In the genomic region with DNA sequence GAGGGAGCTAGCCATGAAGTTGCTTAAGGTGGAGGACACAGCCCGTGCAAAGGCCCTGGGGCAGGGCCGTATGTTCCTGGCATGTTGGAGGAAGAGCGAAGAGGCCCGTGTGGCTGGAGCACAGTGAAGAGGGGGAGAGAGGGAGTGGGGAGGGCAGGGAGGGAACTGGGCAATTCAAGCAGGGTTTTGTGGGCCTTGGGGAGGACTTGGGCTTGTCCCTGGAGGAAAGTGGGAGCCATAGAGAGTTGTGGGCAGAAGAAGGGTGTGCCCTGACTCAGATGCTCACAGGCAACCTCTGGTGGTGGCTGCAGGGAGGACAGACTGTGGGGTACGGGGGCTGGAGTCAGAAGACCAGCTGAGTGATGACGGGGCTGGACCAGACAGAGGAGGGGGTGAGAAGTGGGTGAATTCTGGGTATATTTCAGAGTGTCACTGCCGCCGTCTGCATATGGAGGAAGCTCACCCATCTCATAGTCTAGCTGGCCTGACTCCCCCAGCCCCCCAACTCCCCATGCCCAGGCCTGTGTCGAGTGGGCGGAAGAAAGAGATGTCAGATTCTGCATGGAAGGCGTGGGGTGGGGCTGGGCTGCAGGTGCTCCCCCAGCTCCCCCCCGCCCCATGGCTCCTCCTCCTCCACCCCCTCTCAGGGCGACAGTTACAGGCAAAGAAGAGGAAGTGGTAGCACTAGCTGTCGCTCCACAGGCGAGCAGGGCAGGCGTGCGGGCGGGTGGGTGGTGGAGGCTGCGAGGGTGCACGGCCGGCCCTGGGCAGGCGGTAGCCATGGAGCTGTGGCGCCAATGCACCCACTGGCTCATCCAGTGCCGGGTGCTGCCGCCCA, we compare ENCODE assay signal across 9 cellular contexts. TPM values are rescaled to one million over a fixed set of nuclear protein-coding genes. Genes with fewer than 3 reads are reported as not detected.
DNase-seq lines count a peak whose midpoint lies in the region; ATAC-seq and TF ChIP-seq lines count a peak whose summit lies in the region.
"Had no signal": no experiment of that assay in that cellular context is flagged by ENCODE, and none has a peak within 500 bp of the region (broad histone marks: within the 10 kb centered on the region; RNA-seq: fewer than 3 reads in every experiment).

A gene with protein sequence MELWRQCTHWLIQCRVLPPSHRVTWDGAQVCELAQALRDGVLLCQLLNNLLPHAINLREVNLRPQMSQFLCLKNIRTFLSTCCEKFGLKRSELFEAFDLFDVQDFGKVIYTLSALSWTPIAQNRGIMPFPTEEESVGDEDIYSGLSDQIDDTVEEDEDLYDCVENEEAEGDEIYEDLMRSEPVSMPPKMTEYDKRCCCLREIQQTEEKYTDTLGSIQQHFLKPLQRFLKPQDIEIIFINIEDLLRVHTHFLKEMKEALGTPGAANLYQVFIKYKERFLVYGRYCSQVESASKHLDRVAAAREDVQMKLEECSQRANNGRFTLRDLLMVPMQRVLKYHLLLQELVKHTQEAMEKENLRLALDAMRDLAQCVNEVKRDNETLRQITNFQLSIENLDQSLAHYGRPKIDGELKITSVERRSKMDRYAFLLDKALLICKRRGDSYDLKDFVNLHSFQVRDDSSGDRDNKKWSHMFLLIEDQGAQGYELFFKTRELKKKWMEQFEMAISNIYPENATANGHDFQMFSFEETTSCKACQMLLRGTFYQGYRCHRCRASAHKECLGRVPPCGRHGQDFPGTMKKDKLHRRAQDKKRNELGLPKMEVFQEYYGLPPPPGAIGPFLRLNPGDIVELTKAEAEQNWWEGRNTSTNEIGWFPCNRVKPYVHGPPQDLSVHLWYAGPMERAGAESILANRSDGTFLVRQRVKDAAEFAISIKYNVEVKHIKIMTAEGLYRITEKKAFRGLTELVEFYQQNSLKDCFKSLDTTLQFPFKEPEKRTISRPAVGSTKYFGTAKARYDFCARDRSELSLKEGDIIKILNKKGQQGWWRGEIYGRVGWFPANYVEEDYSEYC (plus strand): TSS at position 681 of the 838 bp plus-strand sequence. CDS start 100 bp downstream, at position 781.

- peak; percentile 70 for TF ChIP-seq CTCF in GM12875 (IDR thresholded peaks at IDR 0.05; ENCODE audit: borderline replicate concordance, insufficient read depth, low read depth, low read length)
- TF ChIP-seq CTCF in HL-60 (IDR thresholded peaks at IDR 0.05; ENCODE audit: insufficient read depth, low read length): peak; percentile 48
- TF ChIP-seq CTCF in progenitor cell of endocrine pancreas (IDR thresholded peaks at IDR 0.05; ENCODE audit: unreplicated experiment): peak; percentile 18
- peak in 3 of 6 experiments; percentile 14 to 42 (median 27) for TF ChIP-seq CTCF in upper lobe of left lung (IDR thresholded peaks at IDR 0.05)

- peaks cover under 1 to 17% (median 10%) of the 10 kb centered on the region in 4 donors for H3K4me1 ChIP-seq in upper lobe of left lung

- peak within 1 kb of the TSS; percentile 96 for H3K27ac ChIP-seq in HL-60 (replicated peaks)
- peak within 1 kb of the TSS; percentile 71 to 92 (median 76) for H3K27ac ChIP-seq in upper lobe of left lung

- H3K4me3 Mint-ChIP-seq in progenitor cell of endocrine pancreas (ENCODE audit: low read depth): no peak within 1 kb of the TSS

- no peaks in the 10 kb centered on the region for H3K36me3 ChIP-seq in upper lobe of left lung

- peak; percentile 91 to 96 for DNase-seq in HL-60 (ENCODE audit: low read depth in 1 of 2, low spot score in 1 of 2)
- peak; percentile 88 to 91 for DNase-seq in activated CD4-positive, alpha-beta T cell treated with anti-CD3 and anti-CD28 coated beads for 4 hours
- DNase-seq in effector CD4-positive, alpha-beta T cell: peak; percentile 75
- DNase-seq in progenitor cell of endocrine pancreas (ENCODE audit: low spot score, unreplicated experiment): no peak
- DNase-seq in upper lobe of left lung: peak; percentile 79 to 93
- no peak for DNase-seq in kidney glomerular epithelial cell (lab: John Stamatoyannopoulos, UW)
- no peak for DNase-seq in NCI-H69 (lab: John Stamatoyannopoulos, UW)

- H3K27me3 Mint-ChIP-seq in progenitor cell of endocrine pancreas: peaks cover 13% of the 10 kb centered on the region

- no peak for TF ChIP-seq EP300 in upper lobe of left lung (IDR thresholded peaks at IDR 0.05)

- H3K36me3 Mint-ChIP-seq in progenitor cell of endocrine pancreas (ENCODE audit: insufficient read depth): no peaks in the 10 kb centered on the region

- peak in 1 of 4 donors; percentile 67 for TF ChIP-seq POLR2A in upper lobe of left lung (IDR thresholded peaks at IDR 0.05)

- no peaks in the 10 kb centered on the region for H3K9me3 ChIP-seq in upper lobe of left lung

- H3K27ac Mint-ChIP-seq in progenitor cell of endocrine pancreas: no peak within 1 kb of the TSS

- H3K4me3 ChIP-seq in GM12875 (ENCODE audit: low read depth, low read length) (peak within 1 kb of the TSS; percentile 98), HL-60 (replicated peaks; ENCODE audit: insufficient read depth, low read length) (peak within 1 kb of the TSS; percentile 87), upper lobe of left lung (peak within 1 kb of the TSS; percentile 44 to 60 (median 56))

- H3K9me3 Mint-ChIP-seq in progenitor cell of endocrine pancreas (ENCODE audit: low read depth): peaks cover 4% of the 10 kb centered on the region

- peaks cover 2% of the 10 kb centered on the region for H3K4me1 Mint-ChIP-seq in progenitor cell of endocrine pancreas (ENCODE audit: low read depth)

- peak; percentile 74 to 81 for ATAC-seq in upper lobe of left lung (ENCODE audit: low FRiP score in 2 of 2)

- 49 to 53% methylated on average over 16 to 17 of the region's 25 CpGs for WGBS in upper lobe of left lung, 2 donors

- H3K27me3 ChIP-seq in HL-60 (ENCODE audit: insufficient read depth, poor library complexity, severe bottlenecking) (no peaks in the 10 kb centered on the region), upper lobe of left lung (no peaks in the 10 kb centered on the region)

RNA-seq across cellular contexts. Expression of the gene that starts here (rescaled TPM):
- total RNA-seq in progenitor cell of endocrine pancreas (not detected in 2 replicates), upper lobe of left lung (10 to 100 TPM; 13.9 to 53.4 (median 24.1) TPM)
- total RNA-seq: lung microvascular endothelial cell had no signal

Comparison
In these comparisons a context has a peak if more than half of its experiments do, and no peak if none do; other contexts are left out.
1. RNA of the gene that starts here (total RNA-seq): 13.9 to 53.4 TPM in upper lobe of left lung; not detected in progenitor cell of endocrine pancreas; every median in the first group is over 10 times any median in the second.
2. DNase-seq: peak in HL-60 (2 of 2), activated CD4-positive, alpha-beta T cell treated with anti-CD3 and anti-CD28 coated beads for 4 hours (2 of 2), effector CD4-positive, alpha-beta T cell (single experiment) and upper lobe of left lung (2 of 2); none in progenitor cell of endocrine pancreas (single experiment), kidney glomerular epithelial cell (single experiment) and NCI-H69 (single experiment).
3. Peak in every context shown above with its lines, with median percentiles within 50 percentile points of each other: H3K4me3 ChIP-seq.